Comparison of ENCODE assay signal across 15 cellular contexts in genomic region chr11:8722809-8723208, GRCh38. TPM values are rescaled to one million over a fixed set of nuclear protein-coding genes. Genes with fewer than 3 reads are reported as not detected.
A peak's percentile ranks its signal among the peaks of the same experiment; 100 is the strongest.
DNase-seq lines count a peak whose midpoint lies in the region; ATAC-seq and TF ChIP-seq lines count a peak whose summit lies in the region.
"Had no signal": no experiment of that assay in that cellular context is flagged by ENCODE, and none has a peak within 500 bp of the region (broad histone marks: within the 10 kb centered on the region; RNA-seq: fewer than 3 reads in every experiment).

No MANE protein-coding gene starts in this region.

- WGBS in gastroesophageal sphincter (ENCODE audit: low coverage in 1 of 2), 2 donors = 43 to 60% methylated on average over 2 to 3 of the region's 3 CpGs
- WGBS in sigmoid colon, 2 donors = 86 to 90% methylated on average over 3 of the region's 3 CpGs

- H3K27ac ChIP-seq in right atrium auricular region (peak overlapping the region; percentile 6 to 94), gastroesophageal sphincter (peak overlapping the region; percentile 89 to 97 (median 96)), sigmoid colon (peak overlapping the region; percentile 90 to 98 (median 96))

- ATAC-seq in left ventricle myocardium superior = no peak
- no peak for ATAC-seq in gastroesophageal sphincter
- ATAC-seq: natural killer cell had no signal

- H3K4me3 Mint-ChIP-seq in activated CD4-positive, alpha-beta T cell treated with anti-CD3 and anti-CD28 coated beads, Interleukin-2, amount 10 ng/mL, durations not matched to agents 7 days and 5 days = no peak overlapping the region
- H3K4me3 Mint-ChIP-seq: activated naive CD8-positive, alpha-beta T cell treated with anti-CD3 and anti-CD28 coated beads for 36 hours; activated T-cell treated with anti-CD3 and anti-CD28 coated beads, Interleukin-2, amount 50 U/mL, for 24 hours; central memory CD8-positive, alpha-beta T cell; natural killer cell; T-helper 1 cell treated with Interleukin-12 subunit alpha and Interleukin-12 subunit beta and Interleukin-4 antibody, amounts not matched to agents 30 μg/mL and 1 μg/mL, for 36 hours had no signal

- no peak for TF ChIP-seq CTCF in right atrium auricular region (IDR thresholded peaks at IDR 0.05)
- no peak for TF ChIP-seq CTCF in gastroesophageal sphincter (IDR thresholded peaks at IDR 0.05)
- no peak for TF ChIP-seq CTCF in sigmoid colon (IDR thresholded peaks at IDR 0.05)

- H3K27me3 ChIP-seq in right atrium auricular region (no peaks in the 10 kb centered on the region), gastroesophageal sphincter (no peaks in the 10 kb centered on the region), sigmoid colon (no peaks in the 10 kb centered on the region)

- H3K36me3 ChIP-seq in right atrium auricular region (peaks cover 22% of the 10 kb centered on the region), gastroesophageal sphincter (peaks cover 0 to 20% of the 10 kb centered on the region in 2 donors), sigmoid colon (peaks cover 8 to 26% (median 13%) of the 10 kb centered on the region in 4 donors)

- no peak for TF ChIP-seq EP300 in gastroesophageal sphincter (IDR thresholded peaks at IDR 0.05)
- TF ChIP-seq EP300 in sigmoid colon (IDR thresholded peaks at IDR 0.05) = no peak

- H3K27ac Mint-ChIP-seq in activated CD4-positive, alpha-beta T cell treated with anti-CD3 and anti-CD28 coated beads, Interleukin-2, amount 10 ng/mL, durations not matched to agents 7 days and 5 days = no peak overlapping the region
- H3K27ac Mint-ChIP-seq: activated naive CD8-positive, alpha-beta T cell treated with anti-CD3 and anti-CD28 coated beads for 36 hours; activated T-cell treated with anti-CD3 and anti-CD28 coated beads, Interleukin-2, amount 50 U/mL, for 24 hours; natural killer cell; T-helper 1 cell treated with Interleukin-12 subunit alpha and Interleukin-12 subunit beta and Interleukin-4 antibody, amounts not matched to agents 30 μg/mL and 1 μg/mL, for 36 hours had no signal

- no peaks in the 10 kb centered on the region for H3K36me3 Mint-ChIP-seq in activated CD4-positive, alpha-beta T cell treated with anti-CD3 and anti-CD28 coated beads, Interleukin-2, amount 10 ng/mL, durations not matched to agents 7 days and 5 days (ENCODE audit: low read depth)
- H3K36me3 Mint-ChIP-seq: activated naive CD8-positive, alpha-beta T cell treated with anti-CD3 and anti-CD28 coated beads for 36 hours; natural killer cell had no signal

- no peak for TF ChIP-seq POLR2A in gastroesophageal sphincter (IDR thresholded peaks at IDR 0.05)
- TF ChIP-seq POLR2A in sigmoid colon (IDR thresholded peaks at IDR 0.05) = no peak

- H3K4me3 ChIP-seq in right atrium auricular region = no peak overlapping the region
- no peak overlapping the region for H3K4me3 ChIP-seq in gastroesophageal sphincter
- no peak overlapping the region for H3K4me3 ChIP-seq in sigmoid colon

- intact Hi-C loops in left ventricle myocardium superior (cut with micrococcal nuclease) = no loop called here
- intact Hi-C loops in sigmoid colon (cut with DNase I) = no loop called here

- peaks cover 7% of the 10 kb centered on the region for H3K27me3 Mint-ChIP-seq in activated CD4-positive, alpha-beta T cell treated with anti-CD3 and anti-CD28 coated beads, Interleukin-2, amount 10 ng/mL, durations not matched to agents 7 days and 5 days

- POLR2A ChIA-PET in activated CD4-positive, alpha-beta T cell treated with anti-CD3 and anti-CD28 coated beads, Interleukin-2, amount 10 ng/mL, durations not matched to agents 7 days and 5 days (lab: Charles Lee) = no interaction called here

- H3K4me1 Mint-ChIP-seq in activated CD4-positive, alpha-beta T cell treated with anti-CD3 and anti-CD28 coated beads, Interleukin-2, amount 10 ng/mL, durations not matched to agents 7 days and 5 days = no peaks in the 10 kb centered on the region
- H3K4me1 Mint-ChIP-seq: activated naive CD8-positive, alpha-beta T cell treated with anti-CD3 and anti-CD28 coated beads for 36 hours; central memory CD8-positive, alpha-beta T cell had no signal

- H3K9me3 ChIP-seq in right atrium auricular region (no peaks in the 10 kb centered on the region), gastroesophageal sphincter (no peaks in the 10 kb centered on the region), sigmoid colon (no peaks in the 10 kb centered on the region)

- DNase-seq in right atrium auricular region (ENCODE audit: low spot score) (no peak), left ventricle myocardium superior (no peak), sigmoid colon (no peak), GDM1 (lab: John Stamatoyannopoulos, UW) (no peak), ecto neural progenitor cell (ENCODE audit: low spot score) (no peak), iPS-NIHi7 (ENCODE audit: extremely low spot score) (no peak)
- DNase-seq in activated CD4-positive, alpha-beta T cell treated with anti-CD3 and anti-CD28 coated beads, Interleukin-2, amount 10 ng/mL, durations not matched to agents 7 days and 5 days = no peak
- DNase-seq: activated CD4-positive, alpha-beta T cell treated with anti-CD3 and anti-CD28 coated beads for 48 hours; activated naive CD8-positive, alpha-beta T cell treated with anti-CD3 and anti-CD28 coated beads for 36 hours; activated T-cell treated with anti-CD3 and anti-CD28 coated beads, Interleukin-2, amount 50 U/mL, for 24 hours; natural killer cell; NCI-H2107 had no signal

- CTCF ChIA-PET in activated CD4-positive, alpha-beta T cell treated with anti-CD3 and anti-CD28 coated beads, Interleukin-2, amount 10 ng/mL, durations not matched to agents 7 days and 5 days (lab: Charles Lee) = no interaction called here

- peaks cover 0 to 76% of the 10 kb centered on the region in 2 donors for H3K4me1 ChIP-seq in right atrium auricular region
- H3K4me1 ChIP-seq in gastroesophageal sphincter = peaks cover 34 to 97% (median 59%) of the 10 kb centered on the region in 3 donors
- peaks cover 0 to 88% (median 84%) of the 10 kb centered on the region in 4 donors for H3K4me1 ChIP-seq in sigmoid colon

- no peaks in the 10 kb centered on the region for H3K9me3 Mint-ChIP-seq in activated CD4-positive, alpha-beta T cell treated with anti-CD3 and anti-CD28 coated beads, Interleukin-2, amount 10 ng/mL, durations not matched to agents 7 days and 5 days
- H3K9me3 Mint-ChIP-seq: activated naive CD8-positive, alpha-beta T cell treated with anti-CD3 and anti-CD28 coated beads for 36 hours; activated T-cell treated with anti-CD3 and anti-CD28 coated beads, Interleukin-2, amount 50 U/mL, for 24 hours; central memory CD8-positive, alpha-beta T cell; natural killer cell; T-helper 1 cell treated with Interleukin-12 subunit alpha and Interleukin-12 subunit beta and Interleukin-4 antibody, amounts not matched to agents 30 μg/mL and 1 μg/mL, for 36 hours had no signal

RNA-seq across cellular contexts. Expression of gene RPL27A, which starts 40.2 kb away (rescaled TPM):
- total RNA-seq in right atrium auricular region = 100 to 1,000 TPM; 598 to 620 TPM
- total RNA-seq in left ventricle myocardium superior = 588 TPM
- total RNA-seq in gastroesophageal sphincter = 1,000 to 10,000 TPM in 1 of 4 donors, 100 to 1,000 TPM in 3; 706 to 1,423 (median 903) TPM
- total RNA-seq in sigmoid colon = 1,000 to 10,000 TPM; 1,472 to 2,262 (median 1,872) TPM
- 1,000 to 10,000 TPM; 3,631 to 4,200 (median 4,078) TPM for polyA plus RNA-seq in sigmoid colon
- 100 to 1,000 TPM; 737 to 869 TPM for total RNA-seq in activated CD4-positive, alpha-beta T cell treated with anti-CD3 and anti-CD28 coated beads, Interleukin-2, amount 10 ng/mL, durations not matched to agents 7 days and 5 days

RNA-seq across cellular contexts. Expression of gene TRIM66, which starts 40.3 kb away (rescaled TPM):
- total RNA-seq in right atrium auricular region (1 to 10 TPM in 1 of 2 donors, under 1 TPM in 1; 0.56 to 3.7 TPM), left ventricle myocardium superior (2.6 TPM), gastroesophageal sphincter (10 to 100 TPM in 1 of 4 donors, 1 to 10 TPM in 3; 1.4 to 12.9 (median 3.1) TPM), sigmoid colon (10 to 100 TPM in 2 of 4 donors, 1 to 10 TPM in 2; 1.8 to 24.4 (median 10.2) TPM)
- polyA plus RNA-seq in sigmoid colon = 1 to 10 TPM in 2 of 3 donors, under 1 TPM in 1; 0.60 to 4.9 (median 2.3) TPM
- 10 to 100 TPM; 18.5 to 22.8 TPM for total RNA-seq in activated CD4-positive, alpha-beta T cell treated with anti-CD3 and anti-CD28 coated beads, Interleukin-2, amount 10 ng/mL, durations not matched to agents 7 days and 5 days
